In the genomic region with DNA sequence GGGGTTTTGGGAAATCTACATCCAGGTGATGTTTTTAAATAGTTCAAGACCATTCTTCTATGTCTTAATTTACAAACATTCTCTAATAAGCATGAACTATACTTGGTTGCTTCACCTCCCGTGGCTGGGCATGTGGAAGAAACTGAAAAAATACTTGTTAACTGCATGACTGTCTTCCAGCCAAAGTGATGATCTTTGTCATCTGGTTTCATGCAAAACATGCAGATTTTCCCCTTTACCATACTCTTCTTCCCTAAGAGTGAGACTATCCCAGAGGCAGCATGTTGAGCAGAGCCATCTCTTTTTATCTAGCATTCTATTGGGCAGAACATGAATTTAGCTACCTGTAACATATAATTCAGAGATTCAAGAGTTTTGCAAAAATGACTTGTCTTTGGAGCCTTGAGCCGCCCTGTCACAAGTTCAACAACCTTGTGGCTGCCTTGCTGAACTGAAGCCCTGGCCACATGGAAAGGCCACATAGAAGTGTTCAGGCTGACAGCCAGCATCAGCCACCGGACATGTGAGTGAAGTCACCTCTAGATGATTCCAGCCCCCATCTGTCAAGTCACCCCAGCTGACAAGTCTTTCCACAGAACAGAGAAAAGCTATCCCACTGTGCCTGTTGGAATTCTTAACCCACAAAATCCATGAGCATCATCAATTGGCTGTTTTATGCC, we compare ENCODE assay signal across 17 cellular contexts.
DNase-seq lines count a peak whose midpoint lies in the region; ATAC-seq and TF ChIP-seq lines count a peak whose summit lies in the region.
"Had no signal": no experiment of that assay in that cellular context is flagged by ENCODE, and none has a peak within 500 bp of the region (broad histone marks: within the 10 kb centered on the region; RNA-seq: fewer than 3 reads in every experiment).

No MANE protein-coding gene starts in this region.

- peaks cover 7% of the 10 kb centered on the region for H3K36me3 ChIP-seq in CD4-positive, alpha-beta memory T cell (ENCODE audit: insufficient read depth, low read length)
- H3K36me3 ChIP-seq: BLaER1, right atrium auricular region, thoracic aorta had no signal

- intact Hi-C loops in activated CD4-positive, alpha-beta T cell treated with anti-CD3 and anti-CD28 coated beads, Interleukin-2, amount 10 ng/mL, durations not matched to agents 24 days and 14 days (cut with micrococcal nuclease): loop anchor here (1.0 to 5.0 kb wide), 3 partner anchors 15 to 54 kb away; no protein-coding TSS in a partner anchor
- intact Hi-C loops in CD4-positive, alpha-beta memory T cell (cut with micrococcal nuclease): loop anchor here (1.0 to 5.0 kb wide), 4 partner anchors 15 to 155 kb away; no protein-coding TSS in a partner anchor

- no peak overlapping the region for H3K4me3 ChIP-seq in CD4-positive, alpha-beta memory T cell (ENCODE audit: low read length in 2 of 2)
- H3K4me3 ChIP-seq in coronary artery: no peak overlapping the region
- H3K4me3 ChIP-seq: BLaER1, GM23248, right atrium auricular region, thoracic aorta had no signal

- H3K9me3 Mint-ChIP-seq in activated CD4-positive, alpha-beta T cell treated with anti-CD3 and anti-CD28 coated beads, Interleukin-2, amount 10 ng/mL, durations not matched to agents 24 days and 14 days: no peaks in the 10 kb centered on the region
- H3K9me3 Mint-ChIP-seq in CD4-positive, alpha-beta memory T cell: no peaks in the 10 kb centered on the region
- no peaks in the 10 kb centered on the region for H3K9me3 Mint-ChIP-seq in activated naive CD8-positive, alpha-beta T cell (ENCODE audit: low read depth)
- H3K9me3 Mint-ChIP-seq in naive B cell: no peaks in the 10 kb centered on the region
- H3K9me3 Mint-ChIP-seq: activated T-cell treated with anti-CD3 and anti-CD28 coated beads, Interleukin-2, amount 50 U/mL, for 4 hours had no signal

- peak overlapping the region; percentile 18 for H3K27ac Mint-ChIP-seq in activated CD4-positive, alpha-beta T cell treated with anti-CD3 and anti-CD28 coated beads, Interleukin-2, amount 10 ng/mL, durations not matched to agents 24 days and 14 days
- peak overlapping the region; percentile 31 to 91 (median 81) for H3K27ac Mint-ChIP-seq in CD4-positive, alpha-beta memory T cell
- H3K27ac Mint-ChIP-seq in activated naive CD8-positive, alpha-beta T cell: peak overlapping the region; percentile 94
- peak overlapping the region; percentile 21 to 91 (median 76) for H3K27ac Mint-ChIP-seq in naive B cell

- no peak for DNase-seq in activated CD4-positive, alpha-beta T cell treated with anti-CD3 and anti-CD28 coated beads, Interleukin-2, amount 10 ng/mL, durations not matched to agents 24 days and 14 days
- DNase-seq in activated CD4-positive, alpha-beta T cell treated with anti-CD3 and anti-CD28 coated beads, Interleukin-2, amount 50 U/mL, for 4 hours: no peak
- DNase-seq in CD4-positive, alpha-beta memory T cell: no peak
- no peak for DNase-seq in naive B cell
- no peak for DNase-seq in coronary artery (ENCODE audit: low spot score)
- DNase-seq: NCI-H1417 treated with DMSO at 0.1 percent for 48 hours, NCI-H2171 had no signal

- no peaks in the 10 kb centered on the region for H3K27me3 Mint-ChIP-seq in activated CD4-positive, alpha-beta T cell treated with anti-CD3 and anti-CD28 coated beads, Interleukin-2, amount 10 ng/mL, durations not matched to agents 24 days and 14 days
- H3K27me3 Mint-ChIP-seq in CD4-positive, alpha-beta memory T cell: no peaks in the 10 kb centered on the region
- no peaks in the 10 kb centered on the region for H3K27me3 Mint-ChIP-seq in activated naive CD8-positive, alpha-beta T cell
- H3K27me3 Mint-ChIP-seq in naive B cell: no peaks in the 10 kb centered on the region

- POLR2A ChIA-PET in CD4-positive, alpha-beta memory T cell (lab: Charles Lee; ENCODE audit: partially characterized antibody): interaction anchor here (1.0 to 1.6 kb wide), 5 partner anchors 15 to 94 kb away, joined by 3 to 6 read pairs (median 3); no protein-coding TSS in a partner anchor

- CTCF ChIA-PET in CD4-positive, alpha-beta memory T cell (lab: Charles Lee; ENCODE audit: partially characterized antibody): interaction anchor here (0.6 to 7.6 kb wide), 35 partner anchors 9 to 222 kb away, joined by 3 to 168 read pairs (median 4); no protein-coding TSS in a partner anchor

- no peaks in the 10 kb centered on the region for H3K9me3 ChIP-seq in CD4-positive, alpha-beta memory T cell (ENCODE audit: control insufficient read depth in 1 of 2, low read length in 2 of 2)
- H3K9me3 ChIP-seq: right atrium auricular region, thoracic aorta had no signal

- no peak for TF ChIP-seq CTCF in coronary artery (IDR thresholded peaks at IDR 0.05)

- H3K27me3 ChIP-seq in CD4-positive, alpha-beta memory T cell (ENCODE audit: insufficient read depth, low read length): no peaks in the 10 kb centered on the region
- H3K27me3 ChIP-seq: BLaER1, right atrium auricular region had no signal

- H3K36me3 Mint-ChIP-seq in activated CD4-positive, alpha-beta T cell treated with anti-CD3 and anti-CD28 coated beads, Interleukin-2, amount 10 ng/mL, durations not matched to agents 24 days and 14 days (ENCODE audit: low read depth): peaks cover 13% of the 10 kb centered on the region
- peaks cover 25 to 40% of the 10 kb centered on the region in 2 donors for H3K36me3 Mint-ChIP-seq in CD4-positive, alpha-beta memory T cell
- H3K36me3 Mint-ChIP-seq in activated naive CD8-positive, alpha-beta T cell: peaks cover 16% of the 10 kb centered on the region
- H3K36me3 Mint-ChIP-seq in naive B cell: peaks cover 5 to 21% of the 10 kb centered on the region in 2 donors

- H3K27ac ChIP-seq in CD4-positive, alpha-beta memory T cell (ENCODE audit: low read depth, low read length): no peak overlapping the region
- no peak overlapping the region for H3K27ac ChIP-seq in coronary artery
- H3K27ac ChIP-seq: BLaER1, GM23248, HL-60, right atrium auricular region, RWPE1, thoracic aorta had no signal

- peaks cover 37% of the 10 kb centered on the region for H3K4me1 Mint-ChIP-seq in activated CD4-positive, alpha-beta T cell treated with anti-CD3 and anti-CD28 coated beads, Interleukin-2, amount 10 ng/mL, durations not matched to agents 24 days and 14 days
- H3K4me1 Mint-ChIP-seq in CD4-positive, alpha-beta memory T cell: peaks cover 59 to 87% (median 70%) of the 10 kb centered on the region in 4 donors
- peaks cover 79% of the 10 kb centered on the region for H3K4me1 Mint-ChIP-seq in activated naive CD8-positive, alpha-beta T cell (ENCODE audit: low read depth)
- peaks cover 60 to 88% (median 74%) of the 10 kb centered on the region in 3 donors for H3K4me1 Mint-ChIP-seq in naive B cell

- H3K4me1 ChIP-seq in CD4-positive, alpha-beta memory T cell (ENCODE audit: insufficient read depth, low read length): peaks cover 88% of the 10 kb centered on the region

- H3K4me3 Mint-ChIP-seq in activated CD4-positive, alpha-beta T cell treated with anti-CD3 and anti-CD28 coated beads, Interleukin-2, amount 10 ng/mL, durations not matched to agents 24 days and 14 days: no peak overlapping the region
- no peak overlapping the region for H3K4me3 Mint-ChIP-seq in CD4-positive, alpha-beta memory T cell
- peak overlapping the region; percentile 10 for H3K4me3 Mint-ChIP-seq in activated naive CD8-positive, alpha-beta T cell
- H3K4me3 Mint-ChIP-seq in naive B cell: peak overlapping the region in 2 of 8 donors; percentile 9 to 47
- H3K4me3 Mint-ChIP-seq: activated T-cell treated with anti-CD3 and anti-CD28 coated beads, Interleukin-2, amount 50 U/mL, for 4 hours had no signal

- ATAC-seq in naive B cell (ENCODE audit: low read depth in 2 of 2): no peak
- no peak for ATAC-seq in GM18867 (IDR thresholded peaks at IDR 0.05; ENCODE audit: unreplicated experiment)
- no peak for ATAC-seq in HG03159 (IDR thresholded peaks at IDR 0.05; ENCODE audit: unreplicated experiment)

Comparison
In these comparisons a context has a peak if more than half of its experiments do, and no peak if none do; other contexts are left out.
1. H3K27ac Mint-ChIP-seq: peak in every context shown above with its lines; median percentile 94 in activated naive CD8-positive, alpha-beta T cell; 81 in CD4-positive, alpha-beta memory T cell; 76 in naive B cell; 18 in activated CD4-positive, alpha-beta T cell treated with anti-CD3 and anti-CD28 coated beads, Interleukin-2, amount 10 ng/mL, durations not matched to agents 24 days and 14 days.